ENCODE assay signal across 13 cellular contexts in genomic region chr1:12490547-12491142, GRCh38.
DNase-seq lines count a peak whose midpoint lies in the region; ATAC-seq and TF ChIP-seq lines count a peak whose summit lies in the region.
"Had no signal": no experiment of that assay in that cellular context is flagged by ENCODE, and none has a peak within 500 bp of the region (broad histone marks: within the 10 kb centered on the region; RNA-seq: fewer than 3 reads in every experiment).

No MANE protein-coding gene starts in this region.

- in situ Hi-C loops in Panc1 (cut with HindIII; ENCODE audit: low pct_unique_long_range_greater_than_20kb, low sequenced_read_pairs): no loop called here

- TF ChIP-seq CTCF in Panc1 (IDR thresholded peaks at IDR 0.05) (no peak), endothelial cell (IDR thresholded peaks at IDR 0.05; ENCODE audit: unreplicated experiment) (no peak), mesothelial cell of epicardium (IDR thresholded peaks at IDR 0.05; ENCODE audit: unreplicated experiment) (no peak), heart right ventricle (IDR thresholded peaks at IDR 0.05) (no peak)

- POLR2A ChIA-PET in Panc1 (lab: Charles Lee): interaction anchor here (0.6 kb wide), 1 partner anchor 106 kb away, joined by 3 read pairs; no protein-coding TSS in a partner anchor

- no peaks in the 10 kb centered on the region; the same call in 1 of the 2 replicates for H3K9me3 ChIP-seq in Panc1 (ENCODE audit: control insufficient read depth, insufficient read depth, low read depth, low read length)
- H3K9me3 ChIP-seq in heart right ventricle: no peaks in the 10 kb centered on the region

- H3K27me3 ChIP-seq in Panc1 (ENCODE audit: control insufficient read depth, insufficient read depth, low read length) (no peaks in the 10 kb centered on the region), heart right ventricle (no peaks in the 10 kb centered on the region)

- no peaks in the 10 kb centered on the region for H3K4me1 Mint-ChIP-seq in endothelial cell (ENCODE audit: unreplicated experiment)
- peaks cover 71% of the 10 kb centered on the region for H3K4me1 Mint-ChIP-seq in mesothelial cell of epicardium
- H3K4me1 Mint-ChIP-seq: CD14-positive monocyte had no signal

- H3K36me3 Mint-ChIP-seq in endothelial cell (ENCODE audit: low read depth, unreplicated experiment): peaks cover 42% of the 10 kb centered on the region
- peaks cover 34% of the 10 kb centered on the region for H3K36me3 Mint-ChIP-seq in mesothelial cell of epicardium

- DNase-seq in Panc1 (ENCODE audit: low read depth, low spot score) (no peak), endothelial cell (ENCODE audit: low spot score) (no peak), mesothelial cell of epicardium (ENCODE audit: low spot score in 2 of 2, unreplicated experiment in 2 of 2) (no peak), left lobe of liver (ENCODE audit: low spot score) (no peak), NCI-H226 (no peak), heart right ventricle (no peak)
- DNase-seq: CD8-positive, alpha-beta T cell; COR-L47; HCEC 1CT had no signal

- ATAC-seq in Panc1 (no peak), left lobe of liver (no peak), heart right ventricle (no peak)
- ATAC-seq: CD8-positive, alpha-beta T cell; GM12878; K562 had no signal

- no TSS peak for BruUV-seq in Panc1 (replicated peaks; lab: Mats Ljungman, UMichigan)

- intact Hi-C loops in Panc1 (cut with micrococcal nuclease; ENCODE audit: unreplicated experiment): no loop called here
- intact Hi-C loops in heart right ventricle (cut with DNase I): loop anchor here in 2 of 10 donors (10.0 kb wide), 2 partner anchors 56 to 156 kb away; no protein-coding TSS in a partner anchor

- no peak overlapping the region for H3K27ac Mint-ChIP-seq in endothelial cell (ENCODE audit: unreplicated experiment)
- peak overlapping the region; percentile 98 for H3K27ac Mint-ChIP-seq in mesothelial cell of epicardium
- H3K27ac Mint-ChIP-seq: CD8-positive, alpha-beta T cell had no signal

- H3K36me3 ChIP-seq in Panc1 (ENCODE audit: control insufficient read depth, insufficient read depth, low read length) (no peaks in the 10 kb centered on the region), heart right ventricle (peaks cover 0 to 50% (median 0%) of the 10 kb centered on the region in 9 donors)

- H3K4me3 ChIP-seq in Panc1 (ENCODE audit: low read depth in 2 of 2, low read length in 2 of 2): no peak overlapping the region
- no peak overlapping the region for H3K4me3 ChIP-seq in heart right ventricle
- H3K4me3 ChIP-seq: GM12878, K562 had no signal

- CTCF ChIA-PET in Panc1 (lab: Charles Lee): no interaction called here

- H3K4me3 Mint-ChIP-seq in endothelial cell (ENCODE audit: unreplicated experiment): peak overlapping the region; percentile 65
- no peak overlapping the region for H3K4me3 Mint-ChIP-seq in mesothelial cell of epicardium
- H3K4me3 Mint-ChIP-seq: CD14-positive monocyte; CD8-positive, alpha-beta T cell had no signal

- no peaks in the 10 kb centered on the region for H3K27me3 Mint-ChIP-seq in endothelial cell (ENCODE audit: unreplicated experiment)
- H3K27me3 Mint-ChIP-seq in mesothelial cell of epicardium (ENCODE audit: low read depth): no peaks in the 10 kb centered on the region

- H3K4me1 ChIP-seq in Panc1 (ENCODE audit: control insufficient read depth, insufficient read depth, low read length) (peaks cover 14% of the 10 kb centered on the region), heart right ventricle (peaks cover 7 to 27% (median 25%) of the 10 kb centered on the region in 9 donors)

- WGBS in heart right ventricle, 2 donors: 94 to 95% methylated on average over 11 of the region's 11 CpGs

- H3K27ac ChIP-seq in Panc1 (ENCODE audit: low read length): peak overlapping the region; percentile 34; the same call in 1 of the 2 replicates
- H3K27ac ChIP-seq in heart right ventricle: no peak overlapping the region
- H3K27ac ChIP-seq: HL-60 had no signal

- H3K9me3 Mint-ChIP-seq in endothelial cell (ENCODE audit: unreplicated experiment) (no peaks in the 10 kb centered on the region), mesothelial cell of epicardium (no peaks in the 10 kb centered on the region)
- H3K9me3 Mint-ChIP-seq: CD14-positive monocyte; CD8-positive, alpha-beta T cell had no signal
